In genomic region chr1:90707363-90707710, GRCh38 we compare ENCODE assay signal across 1 cellular context.
TF ChIP-seq lines count a peak whose summit lies in the region.

No MANE protein-coding gene starts in this region.

TF ChIP-seq in K562, 482 proteins besides CTCF, POLR2A, EP300 and RAD21 (continued from another document):
- TF ChIP-seq, protein P1, sequence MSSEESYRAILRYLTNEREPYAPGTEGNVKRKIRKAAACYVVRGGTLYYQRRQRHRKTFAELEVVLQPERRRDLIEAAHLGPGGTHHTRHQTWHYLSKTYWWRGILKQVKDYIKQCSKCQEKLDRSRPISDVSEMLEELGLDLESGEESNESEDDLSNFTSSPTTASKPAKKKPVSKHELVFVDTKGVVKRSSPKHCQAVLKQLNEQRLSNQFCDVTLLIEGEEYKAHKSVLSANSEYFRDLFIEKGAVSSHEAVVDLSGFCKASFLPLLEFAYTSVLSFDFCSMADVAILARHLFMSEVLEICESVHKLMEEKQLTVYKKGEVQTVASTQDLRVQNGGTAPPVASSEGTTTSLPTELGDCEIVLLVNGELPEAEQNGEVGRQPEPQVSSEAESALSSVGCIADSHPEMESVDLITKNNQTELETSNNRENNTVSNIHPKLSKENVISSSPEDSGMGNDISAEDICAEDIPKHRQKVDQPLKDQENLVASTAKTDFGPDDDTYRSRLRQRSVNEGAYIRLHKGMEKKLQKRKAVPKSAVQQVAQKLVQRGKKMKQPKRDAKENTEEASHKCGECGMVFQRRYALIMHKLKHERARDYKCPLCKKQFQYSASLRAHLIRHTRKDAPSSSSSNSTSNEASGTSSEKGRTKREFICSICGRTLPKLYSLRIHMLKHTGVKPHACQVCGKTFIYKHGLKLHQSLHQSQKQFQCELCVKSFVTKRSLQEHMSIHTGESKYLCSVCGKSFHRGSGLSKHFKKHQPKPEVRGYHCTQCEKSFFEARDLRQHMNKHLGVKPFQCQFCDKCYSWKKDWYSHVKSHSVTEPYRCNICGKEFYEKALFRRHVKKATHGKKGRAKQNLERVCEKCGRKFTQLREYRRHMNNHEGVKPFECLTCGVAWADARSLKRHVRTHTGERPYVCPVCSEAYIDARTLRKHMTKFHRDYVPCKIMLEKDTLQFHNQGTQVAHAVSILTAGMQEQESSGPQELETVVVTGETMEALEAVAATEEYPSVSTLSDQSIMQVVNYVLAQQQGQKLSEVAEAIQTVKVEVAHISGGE (CRISPR knock-in tag; IDR thresholded peaks at IDR 0.05), result peak in 1 of 3 experiments; percentile 70; a peak in 1 of 6 replicates
- no peak for TF ChIP-seq SMAD2 (IDR thresholded peaks at IDR 0.05; ENCODE audit: low read depth, low read length)
- TF ChIP-seq, protein P2, sequence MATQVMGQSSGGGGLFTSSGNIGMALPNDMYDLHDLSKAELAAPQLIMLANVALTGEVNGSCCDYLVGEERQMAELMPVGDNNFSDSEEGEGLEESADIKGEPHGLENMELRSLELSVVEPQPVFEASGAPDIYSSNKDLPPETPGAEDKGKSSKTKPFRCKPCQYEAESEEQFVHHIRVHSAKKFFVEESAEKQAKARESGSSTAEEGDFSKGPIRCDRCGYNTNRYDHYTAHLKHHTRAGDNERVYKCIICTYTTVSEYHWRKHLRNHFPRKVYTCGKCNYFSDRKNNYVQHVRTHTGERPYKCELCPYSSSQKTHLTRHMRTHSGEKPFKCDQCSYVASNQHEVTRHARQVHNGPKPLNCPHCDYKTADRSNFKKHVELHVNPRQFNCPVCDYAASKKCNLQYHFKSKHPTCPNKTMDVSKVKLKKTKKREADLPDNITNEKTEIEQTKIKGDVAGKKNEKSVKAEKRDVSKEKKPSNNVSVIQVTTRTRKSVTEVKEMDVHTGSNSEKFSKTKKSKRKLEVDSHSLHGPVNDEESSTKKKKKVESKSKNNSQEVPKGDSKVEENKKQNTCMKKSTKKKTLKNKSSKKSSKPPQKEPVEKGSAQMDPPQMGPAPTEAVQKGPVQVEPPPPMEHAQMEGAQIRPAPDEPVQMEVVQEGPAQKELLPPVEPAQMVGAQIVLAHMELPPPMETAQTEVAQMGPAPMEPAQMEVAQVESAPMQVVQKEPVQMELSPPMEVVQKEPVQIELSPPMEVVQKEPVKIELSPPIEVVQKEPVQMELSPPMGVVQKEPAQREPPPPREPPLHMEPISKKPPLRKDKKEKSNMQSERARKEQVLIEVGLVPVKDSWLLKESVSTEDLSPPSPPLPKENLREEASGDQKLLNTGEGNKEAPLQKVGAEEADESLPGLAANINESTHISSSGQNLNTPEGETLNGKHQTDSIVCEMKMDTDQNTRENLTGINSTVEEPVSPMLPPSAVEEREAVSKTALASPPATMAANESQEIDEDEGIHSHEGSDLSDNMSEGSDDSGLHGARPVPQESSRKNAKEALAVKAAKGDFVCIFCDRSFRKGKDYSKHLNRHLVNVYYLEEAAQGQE (CRISPR knock-in tag; IDR thresholded peaks at IDR 0.05; ENCODE audit: low read depth), result peak; percentile 86
- peak; percentile 86 for TF ChIP-seq MIER1 (IDR thresholded peaks at IDR 0.05; ENCODE audit: low read depth)
- TF ChIP-seq ZNF398 (CRISPR knock-in tag; IDR thresholded peaks at IDR 0.05), result no peak
- TF ChIP-seq, protein P3, sequence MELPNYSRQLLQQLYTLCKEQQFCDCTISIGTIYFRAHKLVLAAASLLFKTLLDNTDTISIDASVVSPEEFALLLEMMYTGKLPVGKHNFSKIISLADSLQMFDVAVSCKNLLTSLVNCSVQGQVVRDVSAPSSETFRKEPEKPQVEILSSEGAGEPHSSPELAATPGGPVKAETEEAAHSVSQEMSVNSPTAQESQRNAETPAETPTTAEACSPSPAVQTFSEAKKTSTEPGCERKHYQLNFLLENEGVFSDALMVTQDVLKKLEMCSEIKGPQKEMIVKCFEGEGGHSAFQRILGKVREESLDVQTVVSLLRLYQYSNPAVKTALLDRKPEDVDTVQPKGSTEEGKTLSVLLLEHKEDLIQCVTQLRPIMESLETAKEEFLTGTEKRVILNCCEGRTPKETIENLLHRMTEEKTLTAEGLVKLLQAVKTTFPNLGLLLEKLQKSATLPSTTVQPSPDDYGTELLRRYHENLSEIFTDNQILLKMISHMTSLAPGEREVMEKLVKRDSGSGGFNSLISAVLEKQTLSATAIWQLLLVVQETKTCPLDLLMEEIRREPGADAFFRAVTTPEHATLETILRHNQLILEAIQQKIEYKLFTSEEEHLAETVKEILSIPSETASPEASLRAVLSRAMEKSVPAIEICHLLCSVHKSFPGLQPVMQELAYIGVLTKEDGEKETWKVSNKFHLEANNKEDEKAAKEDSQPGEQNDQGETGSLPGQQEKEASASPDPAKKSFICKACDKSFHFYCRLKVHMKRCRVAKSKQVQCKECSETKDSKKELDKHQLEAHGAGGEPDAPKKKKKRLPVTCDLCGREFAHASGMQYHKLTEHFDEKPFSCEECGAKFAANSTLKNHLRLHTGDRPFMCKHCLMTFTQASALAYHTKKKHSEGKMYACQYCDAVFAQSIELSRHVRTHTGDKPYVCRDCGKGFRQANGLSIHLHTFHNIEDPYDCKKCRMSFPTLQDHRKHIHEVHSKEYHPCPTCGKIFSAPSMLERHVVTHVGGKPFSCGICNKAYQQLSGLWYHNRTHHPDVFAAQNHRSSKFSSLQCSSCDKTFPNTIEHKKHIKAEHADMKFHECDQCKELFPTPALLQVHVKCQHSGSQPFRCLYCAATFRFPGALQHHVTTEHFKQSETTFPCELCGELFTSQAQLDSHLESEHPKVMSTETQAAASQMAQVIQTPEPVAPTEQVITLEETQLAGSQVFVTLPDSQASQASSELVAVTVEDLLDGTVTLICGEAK (IDR thresholded peaks at IDR 0.05), result no peak
- TF ChIP-seq, protein P3 (CRISPR knock-in tag; IDR thresholded peaks at IDR 0.05), result no peak
- TF ChIP-seq, protein P4, sequence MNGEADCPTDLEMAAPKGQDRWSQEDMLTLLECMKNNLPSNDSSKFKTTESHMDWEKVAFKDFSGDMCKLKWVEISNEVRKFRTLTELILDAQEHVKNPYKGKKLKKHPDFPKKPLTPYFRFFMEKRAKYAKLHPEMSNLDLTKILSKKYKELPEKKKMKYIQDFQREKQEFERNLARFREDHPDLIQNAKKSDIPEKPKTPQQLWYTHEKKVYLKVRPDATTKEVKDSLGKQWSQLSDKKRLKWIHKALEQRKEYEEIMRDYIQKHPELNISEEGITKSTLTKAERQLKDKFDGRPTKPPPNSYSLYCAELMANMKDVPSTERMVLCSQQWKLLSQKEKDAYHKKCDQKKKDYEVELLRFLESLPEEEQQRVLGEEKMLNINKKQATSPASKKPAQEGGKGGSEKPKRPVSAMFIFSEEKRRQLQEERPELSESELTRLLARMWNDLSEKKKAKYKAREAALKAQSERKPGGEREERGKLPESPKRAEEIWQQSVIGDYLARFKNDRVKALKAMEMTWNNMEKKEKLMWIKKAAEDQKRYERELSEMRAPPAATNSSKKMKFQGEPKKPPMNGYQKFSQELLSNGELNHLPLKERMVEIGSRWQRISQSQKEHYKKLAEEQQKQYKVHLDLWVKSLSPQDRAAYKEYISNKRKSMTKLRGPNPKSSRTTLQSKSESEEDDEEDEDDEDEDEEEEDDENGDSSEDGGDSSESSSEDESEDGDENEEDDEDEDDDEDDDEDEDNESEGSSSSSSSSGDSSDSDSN (IDR thresholded peaks at IDR 0.05; ENCODE audit: borderline replicate concordance in 1 of 2, low read depth in 2 of 2, low read length in 2 of 2), result peak in 1 of 2 experiments; percentile 19; a peak in 1 of 4 replicates
- TF ChIP-seq EGR1 (conservative IDR thresholded peaks at IDR 0.05), result 0 out of 2 replicates have a peak, but pooled peaks have one; percentile 7
- peak; percentile 83 for TF ChIP-seq EHMT2 (IDR thresholded peaks at IDR 0.05)
- TF ChIP-seq, protein P5, sequence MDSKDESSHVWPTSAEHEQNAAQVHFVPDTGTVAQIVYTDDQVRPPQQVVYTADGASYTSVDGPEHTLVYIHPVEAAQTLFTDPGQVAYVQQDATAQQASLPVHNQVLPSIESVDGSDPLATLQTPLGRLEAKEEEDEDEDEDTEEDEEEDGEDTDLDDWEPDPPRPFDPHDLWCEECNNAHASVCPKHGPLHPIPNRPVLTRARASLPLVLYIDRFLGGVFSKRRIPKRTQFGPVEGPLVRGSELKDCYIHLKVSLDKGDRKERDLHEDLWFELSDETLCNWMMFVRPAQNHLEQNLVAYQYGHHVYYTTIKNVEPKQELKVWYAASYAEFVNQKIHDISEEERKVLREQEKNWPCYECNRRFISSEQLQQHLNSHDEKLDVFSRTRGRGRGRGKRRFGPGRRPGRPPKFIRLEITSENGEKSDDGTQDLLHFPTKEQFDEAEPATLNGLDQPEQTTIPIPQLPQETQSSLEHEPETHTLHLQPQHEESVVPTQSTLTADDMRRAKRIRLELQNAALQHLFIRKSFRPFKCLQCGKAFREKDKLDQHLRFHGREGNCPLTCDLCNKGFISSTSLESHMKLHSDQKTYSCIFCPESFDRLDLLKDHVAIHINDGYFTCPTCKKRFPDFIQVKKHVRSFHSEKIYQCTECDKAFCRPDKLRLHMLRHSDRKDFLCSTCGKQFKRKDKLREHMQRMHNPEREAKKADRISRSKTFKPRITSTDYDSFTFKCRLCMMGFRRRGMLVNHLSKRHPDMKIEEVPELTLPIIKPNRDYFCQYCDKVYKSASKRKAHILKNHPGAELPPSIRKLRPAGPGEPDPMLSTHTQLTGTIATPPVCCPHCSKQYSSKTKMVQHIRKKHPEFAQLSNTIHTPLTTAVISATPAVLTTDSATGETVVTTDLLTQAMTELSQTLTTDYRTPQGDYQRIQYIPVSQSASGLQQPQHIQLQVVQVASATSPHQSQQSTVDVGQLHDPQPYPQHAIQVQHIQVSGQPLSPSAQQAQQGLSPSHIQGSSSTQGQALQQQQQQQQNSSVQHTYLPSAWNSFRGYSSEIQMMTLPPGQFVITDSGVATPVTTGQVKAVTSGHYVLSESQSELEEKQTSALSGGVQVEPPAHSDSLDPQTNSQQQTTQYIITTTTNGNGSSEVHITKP (IDR thresholded peaks at IDR 0.05; ENCODE audit: partially characterized antibody), result peak; percentile 70
- TF ChIP-seq TRIM24 (IDR thresholded peaks at IDR 0.05), result no peak
- TF ChIP-seq TAF15 (IDR thresholded peaks at IDR 0.05; ENCODE audit: low read depth, low read length), result no peak
- TF ChIP-seq C11orf30 (IDR thresholded peaks at IDR 0.05; ENCODE audit: low read depth), result no peak
- no peak for TF ChIP-seq ZNF830 (CRISPR knock-in tag; IDR thresholded peaks at IDR 0.05)
- TF ChIP-seq CEBPG (CRISPR knock-in tag; IDR thresholded peaks at IDR 0.05), result no peak
- TF ChIP-seq CEBPG (tag; conservative IDR thresholded peaks at IDR 0.05 in 1 of 2, IDR thresholded peaks at IDR 0.05 in 1 of 2), result no peak
- TF ChIP-seq SAFB2 (IDR thresholded peaks at IDR 0.05; ENCODE audit: borderline replicate concordance, low read depth, low read length, severe bottlenecking), result no peak
